ENCODE assay signal across 32 cellular contexts in the genomic region with DNA sequence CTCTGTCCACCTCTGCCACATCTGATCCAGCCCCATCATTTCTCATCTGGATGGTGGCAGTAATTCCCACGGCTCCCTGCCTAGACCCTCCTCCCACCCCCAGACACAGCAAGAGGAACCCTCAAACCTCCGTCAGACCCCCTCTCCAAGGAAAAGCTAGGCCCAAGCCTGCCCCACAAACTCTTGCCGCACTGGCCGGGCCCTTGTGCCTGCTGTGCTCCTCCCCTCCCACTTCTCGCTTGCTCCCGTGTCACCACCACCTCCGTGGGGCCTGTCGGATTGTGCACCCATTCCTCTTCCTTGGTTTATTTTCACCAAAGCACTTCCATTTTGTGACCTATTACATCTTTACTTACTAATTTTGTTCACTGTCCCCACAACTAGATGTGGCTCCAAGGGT. TPM values are rescaled to one million over a fixed set of nuclear protein-coding genes. Genes with fewer than 3 reads are reported as not detected.
"Had no signal": no experiment of that assay in that cellular context is flagged by ENCODE, and none has a peak within 500 bp of the region (broad histone marks: within the 10 kb centered on the region; RNA-seq: fewer than 3 reads in every experiment).

No MANE protein-coding gene starts in this region.

- H3K4me1 ChIP-seq: parathyroid adenoma had no signal

- H3K4me3 Mint-ChIP-seq: naive thymus-derived CD4-positive, alpha-beta T cell; natural killer cell; nephron; stimulated activated effector memory CD8-positive, alpha-beta T cell treated with anti-CD3 and anti-CD28 coated beads, Interleukin-12 subunit alpha, Interleukin-12 subunit beta, amount 100 ng/mL, for 72 hours; stimulated activated naive CD8-positive, alpha-beta T cell treated with anti-CD3 and anti-CD28 coated beads, Interleukin-15, amount 100 ng/mL, for 72 hours; type B pancreatic cell had no signal

- H3K36me3 ChIP-seq: ovary, right lobe of liver, sigmoid colon, suprapubic skin, tibial artery, transverse colon, upper lobe of right lung, uterus had no signal

- H3K27ac ChIP-seq: ovary, parathyroid adenoma, psoas muscle, right lobe of liver, sigmoid colon, suprapubic skin, testis, tibial artery, transverse colon, upper lobe of right lung, uterus had no signal

- H3K9me3 Mint-ChIP-seq: naive thymus-derived CD4-positive, alpha-beta T cell; natural killer cell; stimulated activated effector memory CD8-positive, alpha-beta T cell treated with anti-CD3 and anti-CD28 coated beads, Interleukin-12 subunit alpha, Interleukin-12 subunit beta, amount 100 ng/mL, for 72 hours; stimulated activated naive CD8-positive, alpha-beta T cell treated with anti-CD3 and anti-CD28 coated beads, Interleukin-15, amount 100 ng/mL, for 72 hours; type B pancreatic cell had no signal

- H3K27me3 ChIP-seq: ovary, testis had no signal

- H3K4me3 ChIP-seq: ovary, psoas muscle, right lobe of liver, sigmoid colon, suprapubic skin, testis, tibial artery, transverse colon, upper lobe of right lung, uterus had no signal

- H3K9me3 ChIP-seq: ovary, psoas muscle, right lobe of liver, sigmoid colon, testis, tibial artery, transverse colon, upper lobe of right lung, uterus had no signal

- H2AFZ ChIP-seq: parathyroid adenoma had no signal

- DNase-seq: naive thymus-derived CD4-positive, alpha-beta T cell; natural killer cell; occipital lobe; ovary; psoas muscle; right cardiac atrium; right lobe of liver; sigmoid colon; small intestine; stimulated activated CD4-positive, alpha-beta T cell treated with anti-CD3 and anti-CD28 coated beads, Interleukin-15, amount 100 ng/mL, for 24 hours; stimulated activated CD4-positive, alpha-beta T cell treated with anti-CD3 and anti-CD28 coated beads, Interleukin-2, amount 100 ng/mL, for 24 hours; stimulated activated CD4-positive, alpha-beta T cell treated with anti-CD3 and anti-CD28 coated beads, Interleukin-2, amount 100 ng/mL, for 48 hours; stimulated activated CD4-positive, alpha-beta T cell treated with anti-CD3 and anti-CD28 coated beads, Interleukin-4, amount 100 ng/mL, for 24 hours; stimulated activated naive CD4-positive, alpha-beta T cell; stimulated activated naive CD8-positive, alpha-beta T cell treated with anti-CD3 and anti-CD28 coated beads, Interleukin-15, amount 100 ng/mL, for 72 hours; stimulated activated naive CD8-positive, alpha-beta T cell treated with anti-CD3 and anti-CD28 coated beads, Interleukin-15, Interleukin-2, amounts not matched to agents 100 U/mL and 50 U/mL, for 24 hours; substantia nigra; testis; tibial artery; transverse colon; upper lobe of right lung; uterus had no signal

- H3K36me3 Mint-ChIP-seq: natural killer cell; stimulated activated effector memory CD8-positive, alpha-beta T cell treated with anti-CD3 and anti-CD28 coated beads, Interleukin-12 subunit alpha, Interleukin-12 subunit beta, amount 100 ng/mL, for 72 hours; type B pancreatic cell had no signal

- H3K9ac ChIP-seq: parathyroid adenoma had no signal

- H3K27ac Mint-ChIP-seq: naive thymus-derived CD4-positive, alpha-beta T cell; natural killer cell; nephron; progenitor cell of endocrine pancreas; stimulated activated effector memory CD8-positive, alpha-beta T cell treated with anti-CD3 and anti-CD28 coated beads, Interleukin-12 subunit alpha, Interleukin-12 subunit beta, amount 100 ng/mL, for 72 hours; stimulated activated naive CD8-positive, alpha-beta T cell treated with anti-CD3 and anti-CD28 coated beads, Interleukin-15, amount 100 ng/mL, for 72 hours; type B pancreatic cell had no signal

RNA-seq across cellular contexts. Expression of gene BARX1, which starts 14.2 kb away (rescaled TPM):
- total RNA-seq: natural killer cell, occipital lobe, ovary, psoas muscle, renal cortical epithelial cell, right cardiac atrium, right lobe of liver, sigmoid colon, skeletal muscle tissue, suprapubic skin, transverse colon, upper lobe of right lung, urinary bladder had no signal
- polyA plus RNA-seq: naive thymus-derived CD4-positive, alpha-beta T cell; neural cell; psoas muscle; right cardiac atrium; urinary bladder had no signal
